8 cellular contexts compared by ENCODE assay signal in the genomic region with DNA sequence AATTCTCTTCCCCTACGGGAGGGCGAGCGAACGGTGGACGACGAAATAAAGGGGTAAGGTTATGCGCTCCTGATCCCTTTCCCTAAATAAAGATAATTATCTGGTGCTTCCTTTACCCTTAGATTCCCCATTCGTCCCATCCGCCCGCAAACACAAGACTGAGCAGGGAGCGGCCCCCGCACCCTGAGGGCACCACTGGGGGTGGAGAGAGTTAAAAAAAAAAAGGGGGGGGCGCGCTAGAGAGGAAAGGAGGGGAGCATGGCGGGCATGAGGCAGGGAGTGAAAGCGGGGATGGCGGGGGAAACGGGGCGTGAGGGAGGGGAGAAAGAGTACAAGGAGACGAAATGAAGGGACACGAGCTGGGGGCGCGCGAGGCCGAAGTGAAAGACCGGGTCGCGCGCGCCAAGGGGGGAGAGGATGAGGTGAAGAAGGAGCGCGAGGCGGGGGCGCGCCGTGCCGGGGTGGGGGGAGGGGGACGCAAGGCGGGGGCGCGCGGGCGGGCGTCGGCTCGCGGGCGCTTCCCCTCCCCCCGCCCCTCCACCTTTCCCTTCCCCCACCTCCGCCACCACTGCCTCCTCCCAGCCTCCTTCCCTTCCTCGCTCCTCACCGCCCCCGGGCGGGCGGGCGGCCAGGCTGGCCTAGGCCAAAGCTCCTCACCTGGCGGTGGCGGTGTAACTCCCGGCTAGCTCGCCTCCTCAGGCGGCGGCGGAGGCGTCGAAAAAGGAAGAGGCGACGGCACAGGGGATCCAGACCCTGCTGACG. TPM values are rescaled to one million over a fixed set of nuclear protein-coding genes. Genes with fewer than 3 reads are reported as not detected.
DNase-seq lines count a peak whose midpoint lies in the region; ATAC-seq and TF ChIP-seq lines count a peak whose summit lies in the region.

No MANE protein-coding gene starts in this region.

- WGBS in esophagus muscularis mucosa = 2% methylated on average over 34 of the region's 68 CpGs

- intact Hi-C loops in esophagus muscularis mucosa (cut with DNase I) = loop anchor here (5.0 kb wide), 2 partner anchors 55 to 125 kb away; a partner anchor contains a TSS

- H3K9me3 Mint-ChIP-seq in neural crest cell = no peaks in the 10 kb centered on the region
- H3K9me3 Mint-ChIP-seq in type B pancreatic cell = no peaks in the 10 kb centered on the region

- H3K27me3 ChIP-seq in ACC112 (ENCODE audit: insufficient read depth, low read length) (no peaks in the 10 kb centered on the region), esophagus muscularis mucosa (no peaks in the 10 kb centered on the region)

- no peaks in the 10 kb centered on the region for H3K36me3 ChIP-seq in ACC112 (ENCODE audit: insufficient read depth, low read length)
- H3K36me3 ChIP-seq in esophagus muscularis mucosa = peaks cover 0 to 11% (median 2%) of the 10 kb centered on the region in 4 donors

- peak overlapping the region; percentile 82 for H3K27ac Mint-ChIP-seq in neural crest cell (ENCODE audit: unreplicated experiment)
- H3K27ac Mint-ChIP-seq in type B pancreatic cell = peak overlapping the region; percentile 95

- peak overlapping the region; percentile 21 for H2AFZ ChIP-seq in ACC112 (ENCODE audit: low read length, unreplicated experiment)

- peaks cover 48% of the 10 kb centered on the region for H3K79me2 ChIP-seq in ACC112 (ENCODE audit: control insufficient read depth, insufficient read depth, low read length, unreplicated experiment)

- H3K9me3 ChIP-seq in esophagus muscularis mucosa = no peaks in the 10 kb centered on the region

- H3K36me3 Mint-ChIP-seq in neural crest cell (ENCODE audit: low read depth) (no peaks in the 10 kb centered on the region), type B pancreatic cell (no peaks in the 10 kb centered on the region)

- H3K4me3 Mint-ChIP-seq in neural crest cell (peak overlapping the region; percentile 91), type B pancreatic cell (peak overlapping the region; percentile 96)

- peak overlapping the region; percentile 97 for H3K4me3 ChIP-seq in ACC112 (ENCODE audit: low read depth, low read length)
- peak overlapping the region; percentile 67 for H3K4me3 ChIP-seq in GM12875 (ENCODE audit: low read depth, low read length)
- H3K4me3 ChIP-seq in esophagus muscularis mucosa = peak overlapping the region; percentile 93 to 99 (median 97)

- H3K4me1 ChIP-seq in ACC112 (ENCODE audit: control insufficient read depth, insufficient read depth, low read length, unreplicated experiment) (peaks cover 23% of the 10 kb centered on the region), esophagus muscularis mucosa (peaks cover 32 to 58% (median 54%) of the 10 kb centered on the region in 4 donors)

- TF ChIP-seq CTCF in GM12875 (IDR thresholded peaks at IDR 0.05; ENCODE audit: borderline replicate concordance, insufficient read depth, low read depth, low read length) = peak; percentile 25; the same call in 1 of the 2 replicates
- peak in 1 of 3 experiments; percentile 6 for TF ChIP-seq CTCF in esophagus muscularis mucosa (IDR thresholded peaks at IDR 0.05)
- peak; percentile 35 for TF ChIP-seq CTCF in neural crest cell (conservative IDR thresholded peaks at IDR 0.05)
- peak; percentile 52 for TF ChIP-seq CTCF in type B pancreatic cell (conservative IDR thresholded peaks at IDR 0.05)

- TF ChIP-seq POLR2A in esophagus muscularis mucosa (IDR thresholded peaks at IDR 0.05; ENCODE audit: low read depth) = no peak

- peak; percentile 34 for ATAC-seq in HG02678 (IDR thresholded peaks at IDR 0.05; ENCODE audit: unreplicated experiment)

- H3K4me1 Mint-ChIP-seq in neural crest cell = peaks cover 35% of the 10 kb centered on the region
- peaks cover 37% of the 10 kb centered on the region for H3K4me1 Mint-ChIP-seq in type B pancreatic cell (ENCODE audit: unreplicated experiment)

- TF ChIP-seq EP300 in esophagus muscularis mucosa (IDR thresholded peaks at IDR 0.05) = no peak

- DNase-seq in NCI-H146 treated with DMSO at 0.1 percent for 48 hours (lab: John Stamatoyannopoulos, UW; ENCODE audit: unreplicated experiment) (peak; percentile 65), esophagus muscularis mucosa (ENCODE audit: extremely low spot score) (no peak), neural crest cell (ENCODE audit: low read depth, low spot score) (no peak), type B pancreatic cell (ENCODE audit: extremely low spot score, unreplicated experiment) (no peak)
- DNase-seq in activated CD4-positive, alpha-beta T cell treated with anti-CD3 and anti-CD28 coated beads, Interleukin-2, amount 50 U/mL, for 24 hours (ENCODE audit: low read depth in 1 of 2, low spot score in 1 of 2) = peak; percentile 43 to 55

- H3K27ac ChIP-seq in ACC112 (ENCODE audit: low read depth, low read length) = peak overlapping the region; percentile 59
- peak overlapping the region; percentile 95 to 99 (median 98) for H3K27ac ChIP-seq in esophagus muscularis mucosa (replicated peaks in 1 of 4)

- H3K27me3 Mint-ChIP-seq in neural crest cell (ENCODE audit: low read depth) (peaks cover 2% of the 10 kb centered on the region), type B pancreatic cell (peaks cover 3% of the 10 kb centered on the region)

RNA-seq across cellular contexts. Expression of a gene that starts 0.5 kb away (rescaled TPM):
- 10 to 100 TPM; 21.9 to 30.5 (median 26.4) TPM for total RNA-seq in esophagus muscularis mucosa
- total RNA-seq in neural crest cell = 49.7 and 52.5 TPM in 2 replicates
- 39.0 and 51.4 TPM in 2 replicates for total RNA-seq in type B pancreatic cell (ENCODE audit: low replicate concordance)

RNA-seq across cellular contexts. Expression of a gene that starts 24.3 kb away (rescaled TPM):
- total RNA-seq in esophagus muscularis mucosa = 10 to 100 TPM; 19.2 to 30.4 (median 26.2) TPM
- total RNA-seq in neural crest cell = 71.6 and 75.2 TPM in 2 replicates
- 43.0 and 70.7 TPM in 2 replicates for total RNA-seq in type B pancreatic cell (ENCODE audit: low replicate concordance)

RNA-seq across cellular contexts. Expression of a gene that starts 36.2 kb away (rescaled TPM):
- 10 to 100 TPM; 12.5 to 20.4 (median 17.6) TPM for total RNA-seq in esophagus muscularis mucosa
- total RNA-seq in neural crest cell = 34.1 and 34.7 TPM in 2 replicates
- total RNA-seq in type B pancreatic cell (ENCODE audit: low replicate concordance) = 31.1 and 36.0 TPM in 2 replicates

RNA-seq across cellular contexts. Expression of a gene that starts 41.1 kb away (rescaled TPM):
- total RNA-seq in esophagus muscularis mucosa (100 to 1,000 TPM in 3 of 4 donors, 10 to 100 TPM in 1; 74.3 to 114 (median 104) TPM), neural crest cell (107 and 113 TPM in 2 replicates), type B pancreatic cell (ENCODE audit: low replicate concordance) (75.7 and 93.4 TPM in 2 replicates)

RNA-seq across cellular contexts. Expression of a gene that starts 45.4 kb away (rescaled TPM):
- total RNA-seq in esophagus muscularis mucosa = 1 to 10 TPM; 2.9 to 7.6 (median 6.8) TPM
- total RNA-seq in neural crest cell = 18.2 and 20.0 TPM in 2 replicates
- 17.2 and 31.8 TPM in 2 replicates for total RNA-seq in type B pancreatic cell (ENCODE audit: low replicate concordance)

Comparison
In these comparisons a context has a peak if more than half of its experiments do, and no peak if none do; other contexts are left out.
1. DNase-seq: peak in NCI-H146 treated with DMSO at 0.1 percent for 48 hours (single experiment) and activated CD4-positive, alpha-beta T cell treated with anti-CD3 and anti-CD28 coated beads, Interleukin-2, amount 50 U/mL, for 24 hours (2 of 2); none in esophagus muscularis mucosa (single experiment), neural crest cell (single experiment) and type B pancreatic cell (single experiment).
2. Peak in every context shown above with its lines, with median percentiles within 50 percentile points of each other: H3K4me3 ChIP-seq.